ENCODE assay signal across 18 cellular contexts in genomic region chr16:85565340-85565739, GRCh38.
"Had no signal": no experiment of that assay in that cellular context is flagged by ENCODE, and none has a peak within 500 bp of the region (broad histone marks: within the 10 kb centered on the region; RNA-seq: fewer than 3 reads in every experiment).

No MANE protein-coding gene starts in this region.

- H3K9me3 Mint-ChIP-seq: activated naive CD4-positive, alpha-beta T cell treated with anti-CD3 and anti-CD28 coated beads, Interleukin-2, amount 50 U/mL, for 72 hours had no signal

- ATAC-seq: pancreas had no signal

- H3K27ac ChIP-seq: foreskin keratinocyte, neutrophil, pancreas, thoracic aorta had no signal

- H3K4me3 Mint-ChIP-seq: activated T-helper 1 cell treated with anti-CD3 and anti-CD28 coated beads, Interleukin-12 subunit alpha, Interleukin-12 subunit beta, Interleukin-2, Interleukin-4 antibody, amounts not matched to agents 30 ng/mL and 10 ng/mL and 1 ng/mL, durations not matched to agents 14 hours and 24 hours and 36 hours had no signal

- H3K27me3 ChIP-seq: adrenal gland, neutrophil, pancreas had no signal

- H3K36me3 ChIP-seq: adrenal gland, neutrophil, pancreas, thoracic aorta, WERI-Rb-1 had no signal

- H3K27ac Mint-ChIP-seq: activated naive CD4-positive, alpha-beta T cell treated with anti-CD3 and anti-CD28 coated beads, Interleukin-2, amount 50 U/mL, for 72 hours; activated T-helper 1 cell treated with anti-CD3 and anti-CD28 coated beads, Interleukin-12 subunit alpha, Interleukin-12 subunit beta, Interleukin-2, Interleukin-4 antibody, amounts not matched to agents 30 ng/mL and 10 ng/mL and 1 ng/mL, durations not matched to agents 14 hours and 24 hours and 36 hours had no signal

- DNase-seq: activated CD4-positive, alpha-beta T cell treated with anti-CD3 and anti-CD28 coated beads, Interleukin-2, amount 50 U/mL, for 4 hours; activated gamma-delta T cell treated with Interleukin-2 at 50 U/mL for 16 hours; activated T-cell treated with anti-CD3 and anti-CD28 coated beads for 4 hours; adrenal gland; foreskin keratinocyte; glutamatergic neuron; hypothalamus; small intestine; stimulated activated CD4-positive, alpha-beta T cell treated with anti-CD3 and anti-CD28 coated beads, Interleukin-15, amount 100 ng/mL, for 24 hours; stimulated activated CD4-positive, alpha-beta T cell treated with anti-CD3 and anti-CD28 coated beads, Interleukin-2, amount 100 ng/mL, for 48 hours; SW 1271; WERI-Rb-1 had no signal

- H3K4me3 ChIP-seq: adrenal gland, lung, pancreas, thoracic aorta had no signal

- H3K9me3 ChIP-seq: adrenal gland, neutrophil, pancreas, thoracic aorta had no signal

- H3K4me1 ChIP-seq: foreskin keratinocyte had no signal
